Comparison of ENCODE assay signal across 8 cellular contexts in the genomic region with DNA sequence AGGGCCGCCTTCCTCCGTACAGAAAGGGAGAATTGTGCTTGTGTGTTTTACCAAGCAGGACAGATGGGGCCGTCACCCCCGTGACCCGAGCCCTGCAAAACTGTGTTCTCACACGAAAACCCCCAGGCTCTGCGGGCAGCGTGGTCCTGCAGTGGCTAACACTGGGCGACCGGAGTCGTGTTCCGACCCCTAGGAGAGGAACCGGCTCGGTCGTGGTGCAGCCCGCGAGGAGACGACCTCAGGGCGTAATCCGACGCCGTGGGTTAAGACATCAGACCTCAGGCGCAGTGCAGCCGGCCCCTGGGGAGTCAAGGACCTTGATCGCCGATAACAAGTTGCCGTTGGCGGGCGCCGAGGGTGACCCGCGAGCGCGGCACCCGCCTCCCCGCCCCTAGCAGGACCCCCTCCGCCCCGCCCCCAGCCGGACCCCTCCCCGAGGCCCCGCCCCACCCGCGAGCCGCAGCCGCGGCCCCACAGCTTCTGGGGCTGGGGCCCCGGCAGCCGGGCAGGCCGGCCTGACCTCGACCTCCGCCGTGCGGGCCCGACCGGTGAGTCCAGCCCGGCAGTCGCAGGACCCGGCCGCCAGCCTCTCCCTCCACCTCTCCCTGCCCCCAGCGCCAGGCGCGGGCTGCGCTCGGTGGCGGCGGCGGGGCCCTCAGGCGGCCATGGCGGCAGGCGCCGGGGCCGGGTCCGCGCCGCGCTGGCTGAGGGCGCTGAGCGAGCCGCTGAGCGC. TPM values are rescaled to one million over a fixed set of nuclear protein-coding genes. Genes with fewer than 3 reads are reported as not detected.
DNase-seq lines count a peak whose midpoint lies in the region; ATAC-seq and TF ChIP-seq lines count a peak whose summit lies in the region.

CHPT1 (plus strand) TSS at position 444 of the 733 bp plus-strand sequence; CDS start at position 666, 222 bp downstream.

- peak within 1 kb of the TSS; percentile 89 for H3K9ac ChIP-seq in mesendoderm (ENCODE audit: low read length)

- ATAC-seq in GM18870 (IDR thresholded peaks at IDR 0.05; ENCODE audit: unreplicated experiment) (peak; percentile 50), HG03108 (IDR thresholded peaks at IDR 0.05; ENCODE audit: unreplicated experiment) (peak; percentile 58)

- no peak for TF ChIP-seq CTCF in AG10803 (conservative IDR thresholded peaks at IDR 0.05; ENCODE audit: low read length)

- no peaks in the 10 kb centered on the region for H3K79me2 ChIP-seq in mesendoderm (ENCODE audit: control insufficient read depth, insufficient read depth, low read length)

- no peak within 1 kb of the TSS for H2BK120ac ChIP-seq in mesendoderm (ENCODE audit: low read depth, low read length)

- peak within 1 kb of the TSS; percentile 9 for H3K27ac ChIP-seq in mesendoderm (ENCODE audit: low read depth, low read length)

- H3K9me3 Mint-ChIP-seq in activated CD4-positive, alpha-beta memory T cell treated with anti-CD3 and anti-CD28 coated beads, Interleukin-2, amount 10 ng/mL, durations not matched to agents 7 days and 5 days, result no peaks in the 10 kb centered on the region

- peak within 1 kb of the TSS; percentile 97 for H3K56ac ChIP-seq in mesendoderm (ENCODE audit: low read length)

- no CpG with 5 or more reads among the region's 80 CpGs for WGBS in mesendoderm (ENCODE audit: extremely low coverage, insufficient coverage, low lambda C conversion rate)

- H3K79me1 ChIP-seq in mesendoderm (ENCODE audit: low read length), result no peaks in the 10 kb centered on the region

- H4K8ac ChIP-seq in mesendoderm (ENCODE audit: low read depth, low read length), result no peak within 1 kb of the TSS

- H2AK5ac ChIP-seq in mesendoderm (ENCODE audit: low read length), result no peak within 1 kb of the TSS

- peak within 1 kb of the TSS; percentile 94 for H3K4me2 ChIP-seq in mesendoderm (ENCODE audit: low read length)

- peak within 1 kb of the TSS; percentile 69 for H3K27ac Mint-ChIP-seq in activated CD4-positive, alpha-beta memory T cell treated with anti-CD3 and anti-CD28 coated beads, Interleukin-2, amount 10 ng/mL, durations not matched to agents 7 days and 5 days

- no peaks in the 10 kb centered on the region for H3K4me1 ChIP-seq in mesendoderm (ENCODE audit: control insufficient read depth, low read depth, low read length)

- H3K23ac ChIP-seq in mesendoderm (ENCODE audit: low read length), result peak within 1 kb of the TSS; percentile 94

- peak within 1 kb of the TSS; percentile 70 for H3K4ac ChIP-seq in mesendoderm (ENCODE audit: low read depth, low read length)

- H3K18ac ChIP-seq in mesendoderm (ENCODE audit: low read length), result peak within 1 kb of the TSS; percentile 91

- H3K4me3 ChIP-seq in AG10803 (ENCODE audit: low read length), result peak within 1 kb of the TSS; percentile 81
- H3K4me3 ChIP-seq in mesendoderm (ENCODE audit: low read length), result peak within 1 kb of the TSS; percentile 83

- H3K36me3 Mint-ChIP-seq in activated CD4-positive, alpha-beta memory T cell treated with anti-CD3 and anti-CD28 coated beads, Interleukin-2, amount 10 ng/mL, durations not matched to agents 7 days and 5 days (ENCODE audit: low read depth), result peaks cover 2% of the 10 kb centered on the region

- no peak within 1 kb of the TSS for H4K5ac ChIP-seq in mesendoderm (ENCODE audit: low read length)

- no peak within 1 kb of the TSS for H2BK15ac ChIP-seq in mesendoderm (replicated peaks; ENCODE audit: low read depth)

- peak within 1 kb of the TSS; percentile 87 for H3K4me3 Mint-ChIP-seq in activated CD4-positive, alpha-beta memory T cell treated with anti-CD3 and anti-CD28 coated beads, Interleukin-2, amount 10 ng/mL, durations not matched to agents 7 days and 5 days

- POLR2A ChIA-PET in activated CD4-positive, alpha-beta memory T cell treated with anti-CD3 and anti-CD28 coated beads, Interleukin-2, amount 10 ng/mL, durations not matched to agents 7 days and 5 days (lab: Charles Lee), result interaction anchor here (0.9 to 1.6 kb wide), 4 partner anchors 9 to 364 kb away, joined by 3 to 4 read pairs (median 4); no protein-coding TSS in a partner anchor

- H3K27me3 Mint-ChIP-seq in activated CD4-positive, alpha-beta memory T cell treated with anti-CD3 and anti-CD28 coated beads, Interleukin-2, amount 10 ng/mL, durations not matched to agents 7 days and 5 days, result no peaks in the 10 kb centered on the region

- no peaks in the 10 kb centered on the region for H3K27me3 ChIP-seq in mesendoderm (ENCODE audit: insufficient read depth, low read length, poor library complexity)

- H3K36me3 ChIP-seq in mesendoderm (ENCODE audit: control insufficient read depth, insufficient read depth, low read length), result no peaks in the 10 kb centered on the region

- H3K4me1 Mint-ChIP-seq in activated CD4-positive, alpha-beta memory T cell treated with anti-CD3 and anti-CD28 coated beads, Interleukin-2, amount 10 ng/mL, durations not matched to agents 7 days and 5 days, result peaks cover 38% of the 10 kb centered on the region

- H2BK5ac ChIP-seq in mesendoderm (ENCODE audit: low read length), result no peak within 1 kb of the TSS

- CTCF ChIA-PET in activated CD4-positive, alpha-beta memory T cell treated with anti-CD3 and anti-CD28 coated beads, Interleukin-2, amount 10 ng/mL, durations not matched to agents 7 days and 5 days (lab: Charles Lee), result interaction anchor here (2.2 kb wide), 1 partner anchor 14 kb away, joined by 5 read pairs; no protein-coding TSS in a partner anchor

- DNase-seq in AG10803 (ENCODE audit: low read depth) (peak; percentile 16), NCI-H69 (lab: John Stamatoyannopoulos, UW) (peak; percentile 86), mesendoderm (peak; percentile 74)
- peak; percentile 65 for DNase-seq in activated CD4-positive, alpha-beta memory T cell treated with anti-CD3 and anti-CD28 coated beads, Interleukin-2, amount 10 ng/mL, durations not matched to agents 7 days and 5 days
- DNase-seq in effector CD4-positive, alpha-beta T cell, result peak; percentile 46
- peak; percentile 32 for DNase-seq in stimulated activated CD8-positive, alpha-beta memory T cell treated with anti-CD3 and anti-CD28 coated beads, Interleukin-15, amount 100 ng/mL, for 24 hours (ENCODE audit: low read depth)

RNA-seq across cellular contexts. Expression of gene CHPT1, which starts in this region (rescaled TPM):
- 10 to 100 TPM; 17.0 to 17.3 TPM for total RNA-seq in activated CD4-positive, alpha-beta memory T cell treated with anti-CD3 and anti-CD28 coated beads, Interleukin-2, amount 10 ng/mL, durations not matched to agents 7 days and 5 days
- 18.0 TPM for polyA plus RNA-seq in mesendoderm (2013, experiment 1 of 2)
- polyA plus RNA-seq in mesendoderm (2013, experiment 2 of 2), result 18.1 TPM

Comparison
In these comparisons a context has a peak if more than half of its experiments do, and no peak if none do; other contexts are left out.
1. Peak in every context shown above with its lines: DNase-seq, ATAC-seq, H3K4me3 ChIP-seq and H3K27ac ChIP-seq.
2. DNase-seq: peak in every context shown above with its lines; median percentile 86 in NCI-H69; 74 in mesendoderm; 65 in activated CD4-positive, alpha-beta memory T cell treated with anti-CD3 and anti-CD28 coated beads, Interleukin-2, amount 10 ng/mL, durations not matched to agents 7 days and 5 days; 46 in effector CD4-positive, alpha-beta T cell; 32 in stimulated activated CD8-positive, alpha-beta memory T cell treated with anti-CD3 and anti-CD28 coated beads, Interleukin-15, amount 100 ng/mL, for 24 hours; 16 in AG10803.